1 cellular context compared by ENCODE assay signal in genomic region chr6:111536888-111537287, GRCh38.
TF ChIP-seq lines count a peak whose summit lies in the region.

No MANE protein-coding gene starts in this region.

TF ChIP-seq in K562, 482 proteins besides CTCF, POLR2A, EP300 and RAD21 (continued from another document):
- TF ChIP-seq ZNF174 (CRISPR knock-in tag; IDR thresholded peaks at IDR 0.05): no peak
- TF ChIP-seq ZNF707 (CRISPR knock-in tag; conservative IDR thresholded peaks at IDR 0.05): no peak
- no peak for TF ChIP-seq GTF2A2 (tag; IDR thresholded peaks at IDR 0.05)
- no peak for TF ChIP-seq VEZF1 (CRISPR knock-in tag; IDR thresholded peaks at IDR 0.05)
- TF ChIP-seq ZKSCAN3 (CRISPR knock-in tag; IDR thresholded peaks at IDR 0.05): no peak
- no peak for TF ChIP-seq ETV1 (tag; conservative IDR thresholded peaks at IDR 0.05; ENCODE audit: low read depth)
- TF ChIP-seq ZNF408 (CRISPR knock-in tag; IDR thresholded peaks at IDR 0.05; ENCODE audit: low read depth): no peak
- TF ChIP-seq ZNF668 (CRISPR knock-in tag; IDR thresholded peaks at IDR 0.05): no peak
- no peak for TF ChIP-seq CEBPG (CRISPR knock-in tag; IDR thresholded peaks at IDR 0.05)
- TF ChIP-seq CEBPG (tag; conservative IDR thresholded peaks at IDR 0.05 in 1 of 2, IDR thresholded peaks at IDR 0.05 in 1 of 2): no peak
- no peak for TF ChIP-seq ZMIZ1 (IDR thresholded peaks at IDR 0.05; ENCODE audit: low read depth in 2 of 2, low read length in 2 of 2)
- no peak for TF ChIP-seq ARID3B (CRISPR knock-in tag; IDR thresholded peaks at IDR 0.05; ENCODE audit: borderline replicate concordance)
- peak; percentile 27; the same call in 1 of the 2 replicates for TF ChIP-seq ARID1B (IDR thresholded peaks at IDR 0.05)
- no peak for TF ChIP-seq ZNF696 (CRISPR knock-in tag; conservative IDR thresholded peaks at IDR 0.05)
- TF ChIP-seq E2F6 (IDR thresholded peaks at IDR 0.05; ENCODE audit: borderline replicate concordance in 1 of 2, extremely low read depth in 1 of 2, insufficient read depth in 1 of 2, insufficient read length in 1 of 2, low read depth in 1 of 2, low read length in 1 of 2, poor library complexity in 1 of 2, severe bottlenecking in 1 of 2): no peak
- no peak for TF ChIP-seq ZNF551 (CRISPR knock-in tag; IDR thresholded peaks at IDR 0.05)
- TF ChIP-seq KAT8 (IDR thresholded peaks at IDR 0.05; ENCODE audit: low read depth): no peak
- TF ChIP-seq ZNF239 (CRISPR knock-in tag; IDR thresholded peaks at IDR 0.05): peak; percentile 100
- TF ChIP-seq CHCHD3 (CRISPR knock-in tag; IDR thresholded peaks at IDR 0.05): no peak
- TF ChIP-seq SMARCE1 (IDR thresholded peaks at IDR 0.05): peak; percentile 54; the same call in 1 of the 2 replicates
- no peak for TF ChIP-seq NFRKB (IDR thresholded peaks at IDR 0.05; ENCODE audit: low read depth)
- no peak for TF ChIP-seq CLOCK (CRISPR knock-in tag; IDR thresholded peaks at IDR 0.05; ENCODE audit: borderline replicate concordance)
